ENCODE assay signal across 5 cellular contexts in genomic region chr7:120920034-120920433, GRCh38.
"Had no signal": no experiment of that assay in that cellular context is flagged by ENCODE, and none has a peak within 500 bp of the region (broad histone marks: within the 10 kb centered on the region; RNA-seq: fewer than 3 reads in every experiment).

No MANE protein-coding gene starts in this region.

- H3K4me3 Mint-ChIP-seq: GM23338, H9, IgD-negative memory B cell had no signal

- H3K4me3 ChIP-seq: GM23338 had no signal

- H3K27ac Mint-ChIP-seq: GM23338, H9, IgD-negative memory B cell had no signal

- H2AFZ ChIP-seq: GM23338 had no signal

- H3K36me3 Mint-ChIP-seq: IgD-negative memory B cell had no signal

- DNase-seq: H9, HCEC 1CT, KBM-7 had no signal

- H3K9me3 Mint-ChIP-seq: GM23338, H9, IgD-negative memory B cell had no signal

- H3K4me2 ChIP-seq: GM23338 had no signal

- H3K4me1 Mint-ChIP-seq: IgD-negative memory B cell had no signal
